Comparison of ENCODE assay signal across 9 cellular contexts in the genomic region with DNA sequence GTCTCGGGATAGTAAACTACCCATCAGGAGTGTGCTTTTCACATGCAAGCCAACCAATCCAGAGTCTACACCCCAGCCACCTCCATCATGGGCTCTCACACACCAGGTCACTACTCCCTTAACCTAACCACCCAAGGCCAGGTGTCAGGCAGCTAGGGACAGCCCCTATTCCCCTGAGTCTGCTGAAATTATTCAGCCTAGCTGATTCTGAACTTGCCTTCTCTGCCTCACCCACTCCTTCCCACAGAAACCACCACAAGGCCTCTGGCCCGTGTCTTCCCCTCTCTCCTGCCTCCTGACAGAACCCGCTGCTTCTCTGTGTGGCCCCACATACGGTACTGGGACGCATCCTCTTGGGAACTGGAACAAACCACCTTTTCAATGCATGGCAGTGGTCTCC.
DNase-seq lines count a peak whose midpoint lies in the region; ATAC-seq and TF ChIP-seq lines count a peak whose summit lies in the region.
"Had no signal": no experiment of that assay in that cellular context is flagged by ENCODE, and none has a peak within 500 bp of the region (broad histone marks: within the 10 kb centered on the region; RNA-seq: fewer than 3 reads in every experiment).

No MANE protein-coding gene starts in this region.

- in situ Hi-C loops in brain microvascular endothelial cell (cut with HindIII; ENCODE audit: low pct_ligation_motif_present, low sequenced_read_pairs): no loop called here

- no peak for TF ChIP-seq CTCF in brain microvascular endothelial cell (IDR thresholded peaks at IDR 0.05; ENCODE audit: low read depth, low read length, missing control alignments)
- no peak for TF ChIP-seq CTCF in CD4-positive, alpha-beta T cell (IDR thresholded peaks at IDR 0.05)
- no peak for TF ChIP-seq CTCF in tibial artery (IDR thresholded peaks at IDR 0.05)

- peaks cover 0 to 4% (median 0%) of the 10 kb centered on the region in 11 experiments; a peak in 1 of 22 replicates for H3K9me3 ChIP-seq in BLaER1 treated with 17β-estradiol and CSF1 and Interleukin-3, amounts not matched to agents 10 nM and 100 nM (replicated peaks in 1 of 11)
- no peaks in the 10 kb centered on the region for H3K9me3 ChIP-seq in CD4-positive, alpha-beta T cell (ENCODE audit: control insufficient read depth, low read length)
- H3K9me3 ChIP-seq in tibial artery: no peaks in the 10 kb centered on the region

- H3K27ac Mint-ChIP-seq in CD4-positive, alpha-beta T cell: no peak overlapping the region

- no peaks in the 10 kb centered on the region for H3K36me3 ChIP-seq in BLaER1 treated with 17β-estradiol and CSF1 and Interleukin-3, amounts not matched to agents 10 nM and 100 nM
- H3K36me3 ChIP-seq in brain microvascular endothelial cell (replicated peaks) (no peaks in the 10 kb centered on the region), tibial artery (no peaks in the 10 kb centered on the region)

- CTCF ChIA-PET in CD4-positive, alpha-beta T cell (lab: Charles Lee): no interaction called here

- ATAC-seq in GM19025 (IDR thresholded peaks at IDR 0.05; ENCODE audit: low read depth, unreplicated experiment) (peak; percentile 99), HG02623 (IDR thresholded peaks at IDR 0.05; ENCODE audit: unreplicated experiment) (peak; percentile 98), HG03460 (IDR thresholded peaks at IDR 0.05; ENCODE audit: unreplicated experiment) (peak; percentile 97)
- no peak for ATAC-seq in CD4-positive, alpha-beta T cell (ENCODE audit: poor library complexity)
- ATAC-seq: K562 had no signal

- no peak for DNase-seq in NCI-H1930 (lab: John Stamatoyannopoulos, UW)
- DNase-seq in brain microvascular endothelial cell: no peak
- DNase-seq in CD4-positive, alpha-beta T cell: no peak
- no peak for DNase-seq in tibial artery

- H3K4me3 Mint-ChIP-seq in CD4-positive, alpha-beta T cell: no peak overlapping the region

- H4K20me1 ChIP-seq in BLaER1 treated with 17β-estradiol and CSF1 and Interleukin-3, amounts not matched to agents 10 nM and 100 nM: no peaks in the 10 kb centered on the region; a peak in 1 of 22 replicates

- H3K9me3 Mint-ChIP-seq in CD4-positive, alpha-beta T cell: no peaks in the 10 kb centered on the region

- POLR2A ChIA-PET in CD4-positive, alpha-beta T cell (lab: Charles Lee): no interaction called here

- peaks cover 37% of the 10 kb centered on the region for H3K27me3 Mint-ChIP-seq in CD4-positive, alpha-beta T cell

- peaks cover 0 to 10% (median 0%) of the 10 kb centered on the region in 11 experiments; a peak in 1 of 22 replicates for H3K27me3 ChIP-seq in BLaER1 treated with 17β-estradiol and CSF1 and Interleukin-3, amounts not matched to agents 10 nM and 100 nM
- H3K27me3 ChIP-seq in brain microvascular endothelial cell (replicated peaks) (no peaks in the 10 kb centered on the region), tibial artery (peaks cover 0 to 7% of the 10 kb centered on the region in 2 donors)
- H3K27me3 ChIP-seq in CD4-positive, alpha-beta T cell (ENCODE audit: control insufficient read depth, insufficient read depth, low read length): no peaks in the 10 kb centered on the region

- peak overlapping the region in 1 of 11 experiments; percentile 18; a peak in 1 of 22 replicates for H3K27ac ChIP-seq in BLaER1 treated with 17β-estradiol and CSF1 and Interleukin-3, amounts not matched to agents 10 nM and 100 nM
- H3K27ac ChIP-seq in brain microvascular endothelial cell (no peak overlapping the region), tibial artery (no peak overlapping the region)
- no peak overlapping the region for H3K27ac ChIP-seq in CD4-positive, alpha-beta T cell (ENCODE audit: low read depth, low read length)

- peak overlapping the region in 1 of 11 experiments; percentile 31; a peak in 1 of 22 replicates for H3K9ac ChIP-seq in BLaER1 treated with 17β-estradiol and CSF1 and Interleukin-3, amounts not matched to agents 10 nM and 100 nM

- peaks cover 22 to 38% (median 34%) of the 10 kb centered on the region in 10 experiments for H3K4me1 ChIP-seq in BLaER1 treated with 17β-estradiol and CSF1 and Interleukin-3, amounts not matched to agents 10 nM and 100 nM
- H3K4me1 ChIP-seq in tibial artery: no peaks in the 10 kb centered on the region

- H3K36me3 Mint-ChIP-seq in CD4-positive, alpha-beta T cell (ENCODE audit: low read depth): no peaks in the 10 kb centered on the region

- no peaks in the 10 kb centered on the region for H3K4me1 Mint-ChIP-seq in CD4-positive, alpha-beta T cell (ENCODE audit: low read depth)

- peak overlapping the region; percentile 57 to 86 (median 73) for H3K4me2 ChIP-seq in BLaER1 treated with 17β-estradiol and CSF1 and Interleukin-3, amounts not matched to agents 10 nM and 100 nM

- no peak overlapping the region for H3K4me3 ChIP-seq in BLaER1 treated with 17β-estradiol and CSF1 and Interleukin-3, amounts not matched to agents 10 nM and 100 nM
- H3K4me3 ChIP-seq in brain microvascular endothelial cell (ENCODE audit: low read depth, low read length) (no peak overlapping the region), tibial artery (no peak overlapping the region)
- H3K4me3 ChIP-seq: K562 had no signal

- intact Hi-C loops in CD4-positive, alpha-beta T cell (cut with DNase I, micrococcal nuclease): no loop called here
- intact Hi-C loops in tibial artery (cut with DNase I; ENCODE audit: low total_unique reads): no loop called here
